14 cellular contexts compared by ENCODE assay signal in genomic region chr19:3613765-3614661, GRCh38.
"Had no signal": no experiment of that assay in that cellular context is flagged by ENCODE, and none has a peak within 500 bp of the region (broad histone marks: within the 10 kb centered on the region; RNA-seq: fewer than 3 reads in every experiment).

No MANE protein-coding gene starts in this region.

- H3K4me3 Mint-ChIP-seq: activated CD8-positive, alpha-beta T cell treated with anti-CD3 and anti-CD28 coated beads, Interleukin-2, amount 10 ng/mL, durations not matched to agents 7 days and 5 days; nephron progenitor cell had no signal

- DNase-seq: activated CD4-positive, alpha-beta T cell treated with anti-CD3 and anti-CD28 coated beads for 4 hours; activated CD8-positive, alpha-beta memory T cell treated with anti-CD3 and anti-CD28 coated beads, Interleukin-2, amount 50 U/mL, for 4 hours; activated CD8-positive, alpha-beta T cell treated with anti-CD3 and anti-CD28 coated beads, Interleukin-2, amount 10 ng/mL, durations not matched to agents 7 days and 5 days; activated gamma-delta T cell; activated T-cell treated with anti-CD3 and anti-CD28 coated beads, Interleukin-2, amount 50 U/mL, for 48 hours; caudate nucleus; glutamatergic neuron; hypothalamus; mesendoderm; nephron progenitor cell; stimulated activated CD4-positive, alpha-beta T cell treated with anti-CD3 and anti-CD28 coated beads, Interleukin-1b, Interleukin-23, amount 100 ng/mL, for 48 hours; T-helper 2 cell had no signal

- ATAC-seq: activated CD8-positive, alpha-beta T cell treated with anti-CD3 and anti-CD28 coated beads, Interleukin-2, amount 10 ng/mL, durations not matched to agents 7 days and 5 days; activated naive CD4-positive, alpha-beta T cell treated with anti-CD3 and anti-CD28 coated beads, Interleukin-2, amount 50 U/mL, for 72 hours; sciatic nerve had no signal

- H3K9me3 Mint-ChIP-seq: activated naive CD4-positive, alpha-beta T cell treated with anti-CD3 and anti-CD28 coated beads, Interleukin-2, amount 50 U/mL, for 72 hours; nephron progenitor cell had no signal

- H3K27ac Mint-ChIP-seq: activated CD8-positive, alpha-beta T cell treated with anti-CD3 and anti-CD28 coated beads, Interleukin-2, amount 10 ng/mL, durations not matched to agents 7 days and 5 days; activated naive CD4-positive, alpha-beta T cell treated with anti-CD3 and anti-CD28 coated beads, Interleukin-2, amount 50 U/mL, for 72 hours; nephron progenitor cell had no signal
